ENCODE assay signal across 8 cellular contexts in genomic region chr6:146857180-146857959, GRCh38.
A peak's percentile ranks its signal among the peaks of the same experiment; 100 is the strongest.
DNase-seq lines count a peak whose midpoint lies in the region; ATAC-seq, FAIRE-seq and TF ChIP-seq lines count a peak whose summit lies in the region.

No MANE protein-coding gene starts in this region.

- no peaks in the 10 kb centered on the region for H3K9me3 ChIP-seq in mononuclear cell (ENCODE audit: low read depth, low read length)

- H3K4me1 ChIP-seq in mononuclear cell (ENCODE audit: insufficient read depth, low read length), result peaks cover 6% of the 10 kb centered on the region

- FAIRE-seq in HTR-8/SVneo (lab: Jason Lieb, UNC), result peak; percentile 9

- TF ChIP-seq CTCF in epithelial cell of esophagus (IDR thresholded peaks at IDR 0.05; ENCODE audit: insufficient read depth, low read depth, low read length, missing control alignments), result peak; percentile 92

- peak; percentile 88 for ATAC-seq in GM21447 (IDR thresholded peaks at IDR 0.05; ENCODE audit: unreplicated experiment)

- H3K27me3 ChIP-seq in mononuclear cell (ENCODE audit: insufficient read depth, low read length), result no peaks in the 10 kb centered on the region

- peak overlapping the region; percentile 16 for H3K4me3 ChIP-seq in epithelial cell of esophagus (ENCODE audit: low read length)
- H3K4me3 ChIP-seq in mononuclear cell (ENCODE audit: low read length), result peak overlapping the region; percentile 5

- DNase-seq in D341Med (ENCODE audit: low spot score) (peak; percentile 90), HTR-8/SVneo (ENCODE audit: insufficient read length, low spot score) (peak; percentile 68), NOMO-1 treated with DMSO at 0.1 percent for 48 hours (lab: John Stamatoyannopoulos, UW; ENCODE audit: unreplicated experiment) (peak; percentile 62), epithelial cell of esophagus (ENCODE audit: low read depth) (peak; percentile 77)
- peak; percentile 71 for DNase-seq in activated CD8-positive, alpha-beta memory T cell treated with anti-CD3 and anti-CD28 coated beads, Interleukin-2, amount 50 U/mL, for 4 hours
- peak; percentile 54 to 61 for DNase-seq in stimulated activated CD8-positive, alpha-beta memory T cell treated with anti-CD3 and anti-CD28 coated beads, Interleukin-2, amount 100 ng/mL, for 48 hours (ENCODE audit: low read depth in 2 of 2)

Comparison
In these comparisons a context has a peak if more than half of its experiments do, and no peak if none do; other contexts are left out.
1. Peak in every context shown above with its lines: DNase-seq, ATAC-seq and H3K4me3 ChIP-seq.